In genomic region chr1:174225499-174226204, GRCh38 we compare ENCODE assay signal across 15 cellular contexts.
DNase-seq lines count a peak whose midpoint lies in the region; ATAC-seq, FAIRE-seq and TF ChIP-seq lines count a peak whose summit lies in the region.
"Had no signal": no experiment of that assay in that cellular context is flagged by ENCODE, and none has a peak within 500 bp of the region (broad histone marks: within the 10 kb centered on the region; RNA-seq: fewer than 3 reads in every experiment).

No MANE protein-coding gene starts in this region.

- no peak overlapping the region for H3K4me2 ChIP-seq in GM23338

- peak overlapping the region; percentile 57 for H3K4me3 Mint-ChIP-seq in activated naive CD8-positive, alpha-beta T cell treated with anti-CD3 and anti-CD28 coated beads, Interleukin-2, amount 10 ng/mL, durations not matched to agents 7 days and 5 days
- H3K4me3 Mint-ChIP-seq in activated naive CD8-positive, alpha-beta T cell treated with anti-CD3 and anti-CD28 coated beads for 36 hours = no peak overlapping the region
- H3K4me3 Mint-ChIP-seq in GM23338 = no peak overlapping the region
- H3K4me3 Mint-ChIP-seq: stimulated activated effector memory CD8-positive, alpha-beta T cell treated with anti-CD3 and anti-CD28 coated beads, Interleukin-12 subunit alpha, Interleukin-12 subunit beta, amount 100 ng/mL, for 72 hours had no signal

- H3K36me3 Mint-ChIP-seq in activated naive CD8-positive, alpha-beta T cell treated with anti-CD3 and anti-CD28 coated beads, Interleukin-2, amount 10 ng/mL, durations not matched to agents 7 days and 5 days = peaks cover 45% of the 10 kb centered on the region
- H3K36me3 Mint-ChIP-seq in activated naive CD8-positive, alpha-beta T cell treated with anti-CD3 and anti-CD28 coated beads for 36 hours = peaks cover 39% of the 10 kb centered on the region
- H3K36me3 Mint-ChIP-seq in GM23338 (ENCODE audit: low read depth) = peaks cover 22% of the 10 kb centered on the region

- H3K9me3 ChIP-seq in sigmoid colon = no peaks in the 10 kb centered on the region

- FAIRE-seq in HTR-8/SVneo (lab: Jason Lieb, UNC) = no peak

- H3K27ac Mint-ChIP-seq in activated naive CD8-positive, alpha-beta T cell treated with anti-CD3 and anti-CD28 coated beads, Interleukin-2, amount 10 ng/mL, durations not matched to agents 7 days and 5 days = peak overlapping the region; percentile 27
- H3K27ac Mint-ChIP-seq in activated naive CD8-positive, alpha-beta T cell treated with anti-CD3 and anti-CD28 coated beads for 36 hours = no peak overlapping the region
- H3K27ac Mint-ChIP-seq in GM23338 = 0 out of 2 replicates have a peak overlapping the region, but pooled peaks have one; percentile 49
- H3K27ac Mint-ChIP-seq: stimulated activated effector memory CD8-positive, alpha-beta T cell treated with anti-CD3 and anti-CD28 coated beads, Interleukin-12 subunit alpha, Interleukin-12 subunit beta, amount 100 ng/mL, for 72 hours had no signal

- intact Hi-C loops in sigmoid colon (cut with DNase I) = no loop called here

- no peak for ATAC-seq in activated naive CD8-positive, alpha-beta T cell treated with anti-CD3 and anti-CD28 coated beads, Interleukin-2, amount 10 ng/mL, durations not matched to agents 7 days and 5 days (ENCODE audit: low read depth)
- no peak for ATAC-seq in GM23338
- ATAC-seq in HG03442 (IDR thresholded peaks at IDR 0.05; ENCODE audit: unreplicated experiment) = peak; percentile 74
- ATAC-seq: sciatic nerve; stimulated activated effector memory CD8-positive, alpha-beta T cell treated with anti-CD3 and anti-CD28 coated beads, Interleukin-12 subunit alpha, Interleukin-12 subunit beta, amount 100 ng/mL, for 72 hours had no signal

- H3K27me3 Mint-ChIP-seq in activated naive CD8-positive, alpha-beta T cell treated with anti-CD3 and anti-CD28 coated beads, Interleukin-2, amount 10 ng/mL, durations not matched to agents 7 days and 5 days = no peaks in the 10 kb centered on the region
- no peaks in the 10 kb centered on the region for H3K27me3 Mint-ChIP-seq in activated naive CD8-positive, alpha-beta T cell treated with anti-CD3 and anti-CD28 coated beads for 36 hours
- no peaks in the 10 kb centered on the region for H3K27me3 Mint-ChIP-seq in GM23338 (ENCODE audit: insufficient read depth, low read depth, poor library complexity)

- H4K20me1 ChIP-seq in GM23338 (replicated peaks; ENCODE audit: insufficient read depth) = no peaks in the 10 kb centered on the region

- peaks cover 11% of the 10 kb centered on the region for H3K4me1 Mint-ChIP-seq in activated naive CD8-positive, alpha-beta T cell treated with anti-CD3 and anti-CD28 coated beads, Interleukin-2, amount 10 ng/mL, durations not matched to agents 7 days and 5 days
- peaks cover 11% of the 10 kb centered on the region for H3K4me1 Mint-ChIP-seq in activated naive CD8-positive, alpha-beta T cell treated with anti-CD3 and anti-CD28 coated beads for 36 hours
- no peaks in the 10 kb centered on the region for H3K4me1 Mint-ChIP-seq in GM23338

- no peak for DNase-seq in activated naive CD8-positive, alpha-beta T cell treated with anti-CD3 and anti-CD28 coated beads, Interleukin-2, amount 10 ng/mL, durations not matched to agents 7 days and 5 days
- DNase-seq in activated naive CD8-positive, alpha-beta T cell treated with anti-CD3 and anti-CD28 coated beads for 36 hours = no peak
- no peak for DNase-seq in GM23338 (ENCODE audit: low spot score)
- no peak for DNase-seq in NCI-H2227 treated with DMSO at 0.1 percent for 48 hours (lab: John Stamatoyannopoulos, UW)
- no peak for DNase-seq in HTR-8/SVneo (ENCODE audit: insufficient read length, low spot score)
- no peak for DNase-seq in T-helper 9 cell
- no peak for DNase-seq in sigmoid colon
- DNase-seq: anterior cingulate cortex, kidney, mesendoderm, NCI-H2029 treated with DMSO at 0.1 percent for 48 hours had no signal

- H3K27ac ChIP-seq in GM23338 (ENCODE audit: low read depth) (no peak overlapping the region), sigmoid colon (no peak overlapping the region)
- H3K27ac ChIP-seq: RWPE1 had no signal

- no peaks in the 10 kb centered on the region for H3K79me2 ChIP-seq in GM23338 (replicated peaks; ENCODE audit: insufficient read depth)

- no peaks in the 10 kb centered on the region for H3F3A ChIP-seq in GM23338 (replicated peaks; ENCODE audit: low read depth)

- H3K27me3 ChIP-seq in GM23338 (ENCODE audit: insufficient read depth) (no peaks in the 10 kb centered on the region), sigmoid colon (no peaks in the 10 kb centered on the region)

- no peak overlapping the region for H2AFZ ChIP-seq in GM23338

- TF ChIP-seq CTCF in GM23338 (conservative IDR thresholded peaks at IDR 0.05; ENCODE audit: low read depth in 2 of 2) = no peak
- TF ChIP-seq CTCF in sigmoid colon (IDR thresholded peaks at IDR 0.05) = no peak

- H3K36me3 ChIP-seq in GM23338 (ENCODE audit: insufficient read depth) (no peaks in the 10 kb centered on the region), sigmoid colon (peaks cover 0 to 20% (median 0%) of the 10 kb centered on the region in 4 donors)

- POLR2A ChIA-PET in activated naive CD8-positive, alpha-beta T cell treated with anti-CD3 and anti-CD28 coated beads, Interleukin-2, amount 10 ng/mL, durations not matched to agents 7 days and 5 days (lab: Charles Lee) = no interaction called here

- WGBS in sigmoid colon, 2 donors = 78 to 94% methylated on average over 5 of the region's 5 CpGs

- TF ChIP-seq EP300 in sigmoid colon (IDR thresholded peaks at IDR 0.05) = no peak

- H3K9me3 Mint-ChIP-seq in activated naive CD8-positive, alpha-beta T cell treated with anti-CD3 and anti-CD28 coated beads, Interleukin-2, amount 10 ng/mL, durations not matched to agents 7 days and 5 days = peaks cover 6% of the 10 kb centered on the region
- H3K9me3 Mint-ChIP-seq in activated naive CD8-positive, alpha-beta T cell treated with anti-CD3 and anti-CD28 coated beads for 36 hours = peaks cover 3% of the 10 kb centered on the region
- peaks cover 8% of the 10 kb centered on the region for H3K9me3 Mint-ChIP-seq in GM23338
- H3K9me3 Mint-ChIP-seq: stimulated activated effector memory CD8-positive, alpha-beta T cell treated with anti-CD3 and anti-CD28 coated beads, Interleukin-12 subunit alpha, Interleukin-12 subunit beta, amount 100 ng/mL, for 72 hours had no signal

- H3K4me1 ChIP-seq in GM23338 (ENCODE audit: insufficient read depth) (no peaks in the 10 kb centered on the region), sigmoid colon (no peaks in the 10 kb centered on the region)

- H3K4me3 ChIP-seq in GM23338 (no peak overlapping the region), sigmoid colon (no peak overlapping the region)

- TF ChIP-seq POLR2A in sigmoid colon (IDR thresholded peaks at IDR 0.05) = no peak

- no peaks in the 10 kb centered on the region for H3K9me2 ChIP-seq in GM23338 (ENCODE audit: insufficient read depth)
